ENCODE assay signal across 8 cellular contexts in genomic region chr18:79405019-79405780, GRCh38. TPM values are rescaled to one million over a fixed set of nuclear protein-coding genes. Genes with fewer than 3 reads are reported as not detected.
A peak's percentile ranks its signal among the peaks of the same experiment; 100 is the strongest.
DNase-seq lines count a peak whose midpoint lies in the region; ATAC-seq lines count a peak whose summit lies in the region.

No MANE protein-coding gene starts in this region.

- H3K4me1 ChIP-seq in right cardiac atrium (ENCODE audit: control insufficient read depth, insufficient read depth, low read length): peaks cover 6% of the 10 kb centered on the region

- ATAC-seq in right cardiac atrium (no peak), left colon (no peak), GM21737 (IDR thresholded peaks at IDR 0.05; ENCODE audit: unreplicated experiment) (no peak), HG02973 (IDR thresholded peaks at IDR 0.05; ENCODE audit: unreplicated experiment) (no peak)
- ATAC-seq in stimulated activated naive CD8-positive, alpha-beta T cell treated with anti-CD3 and anti-CD28 coated beads, Interleukin-15, amount 100 ng/mL, for 72 hours: no peak

- H3K4me3 Mint-ChIP-seq in activated CD4-positive, alpha-beta memory T cell treated with anti-CD3 and anti-CD28 coated beads for 36 hours: peak overlapping the region; percentile 87
- peak overlapping the region; percentile 70 to 94 for H3K4me3 Mint-ChIP-seq in stimulated activated naive CD8-positive, alpha-beta T cell treated with anti-CD3 and anti-CD28 coated beads, Interleukin-15, amount 100 ng/mL, for 72 hours

- CTCF ChIA-PET in activated CD4-positive, alpha-beta memory T cell treated with anti-CD3 and anti-CD28 coated beads for 36 hours (lab: Charles Lee): interaction anchor here (0.7 to 2.5 kb wide), 11 partner anchors 9 to 126 kb away, joined by 3 to 12 read pairs (median 4); no protein-coding TSS in a partner anchor

- POLR2A ChIA-PET in activated CD4-positive, alpha-beta memory T cell treated with anti-CD3 and anti-CD28 coated beads for 36 hours (lab: Charles Lee): interaction anchor here (1.1 to 2.6 kb wide), 6 partner anchors 9 to 118 kb away, joined by 3 to 23 read pairs (median 10); partner anchors contain the start of gene NFATC1

- peak overlapping the region; percentile 94 for H3K27ac Mint-ChIP-seq in activated CD4-positive, alpha-beta memory T cell treated with anti-CD3 and anti-CD28 coated beads for 36 hours
- peak overlapping the region; percentile 51 to 92 for H3K27ac Mint-ChIP-seq in stimulated activated naive CD8-positive, alpha-beta T cell treated with anti-CD3 and anti-CD28 coated beads, Interleukin-15, amount 100 ng/mL, for 72 hours

- no peaks in the 10 kb centered on the region for H3K27me3 ChIP-seq in right cardiac atrium (ENCODE audit: control insufficient read depth, insufficient read depth)

- H3K27me3 Mint-ChIP-seq in activated CD4-positive, alpha-beta memory T cell treated with anti-CD3 and anti-CD28 coated beads for 36 hours: no peaks in the 10 kb centered on the region
- H3K27me3 Mint-ChIP-seq in stimulated activated naive CD8-positive, alpha-beta T cell treated with anti-CD3 and anti-CD28 coated beads, Interleukin-15, amount 100 ng/mL, for 72 hours: no peaks in the 10 kb centered on the region

- no peaks in the 10 kb centered on the region for H3K9me3 ChIP-seq in right cardiac atrium (ENCODE audit: control insufficient read depth, low read length)

- peaks cover 54% of the 10 kb centered on the region for H3K36me3 Mint-ChIP-seq in activated CD4-positive, alpha-beta memory T cell treated with anti-CD3 and anti-CD28 coated beads for 36 hours

- intact Hi-C loops in activated CD4-positive, alpha-beta memory T cell treated with anti-CD3 and anti-CD28 coated beads for 36 hours (cut with micrococcal nuclease): loop anchor here (1.0 to 10.0 kb wide), 4 partner anchors 10 to 560 kb away; partner anchors contain the start of genes ATP9B, CTDP1, HSBP1L1 and NFATC1
- intact Hi-C loops in right cardiac atrium (cut with DNase I): loop anchor here in 1 of 4 donors (5.0 kb wide), 1 partner anchor 47 kb away; no protein-coding TSS in a partner anchor
- intact Hi-C loops in left colon (cut with DNase I, micrococcal nuclease): no loop called here

- DNase-seq in NCI-H1105 (lab: John Stamatoyannopoulos, UW): peak; percentile 1
- DNase-seq in activated CD4-positive, alpha-beta memory T cell treated with anti-CD3 and anti-CD28 coated beads for 36 hours: peak; percentile 92
- peak in 2 of 3 donors; percentile 40 to 57 for DNase-seq in right cardiac atrium
- peak in 1 of 2 donors; percentile 62 for DNase-seq in stimulated activated naive CD8-positive, alpha-beta T cell treated with anti-CD3 and anti-CD28 coated beads, Interleukin-15, amount 100 ng/mL, for 72 hours
- DNase-seq in left colon: no peak
- DNase-seq in DMS153 treated with DMSO at 0.1 percent for 48 hours (lab: John Stamatoyannopoulos, UW; ENCODE audit: unreplicated experiment): no peak

- no peak overlapping the region for H3K4me3 ChIP-seq in right cardiac atrium (ENCODE audit: low read length)

- WGBS in right cardiac atrium: 83% methylated on average over 23 of the region's 23 CpGs

- peaks cover 57% of the 10 kb centered on the region for H3K4me1 Mint-ChIP-seq in activated CD4-positive, alpha-beta memory T cell treated with anti-CD3 and anti-CD28 coated beads for 36 hours (ENCODE audit: low read depth)
- H3K4me1 Mint-ChIP-seq in stimulated activated naive CD8-positive, alpha-beta T cell treated with anti-CD3 and anti-CD28 coated beads, Interleukin-15, amount 100 ng/mL, for 72 hours: peaks cover 73% of the 10 kb centered on the region

- no peak overlapping the region for H3K27ac ChIP-seq in right cardiac atrium (ENCODE audit: low read length)

- H3K9me3 Mint-ChIP-seq in activated CD4-positive, alpha-beta memory T cell treated with anti-CD3 and anti-CD28 coated beads for 36 hours: no peaks in the 10 kb centered on the region
- H3K9me3 Mint-ChIP-seq in stimulated activated naive CD8-positive, alpha-beta T cell treated with anti-CD3 and anti-CD28 coated beads, Interleukin-15, amount 100 ng/mL, for 72 hours: no peaks in the 10 kb centered on the region

RNA-seq across cellular contexts. Expression of gene NFATC1, which starts 9.5 kb away (rescaled TPM):
- total RNA-seq in activated CD4-positive, alpha-beta memory T cell treated with anti-CD3 and anti-CD28 coated beads for 36 hours: 10 to 100 TPM; 83.7 to 85.4 TPM
- total RNA-seq in right cardiac atrium (10 to 100 TPM; 20.1 to 25.3 (median 20.8) TPM), left colon (1 to 10 TPM; 2.9 to 4.4 TPM)
- 14.7 TPM for polyA plus RNA-seq in right cardiac atrium

Comparison
In these comparisons a context has a peak if more than half of its experiments do, and no peak if none do; other contexts are left out.
1. DNase-seq: peak in NCI-H1105 (single experiment), activated CD4-positive, alpha-beta memory T cell treated with anti-CD3 and anti-CD28 coated beads for 36 hours (single experiment) and right cardiac atrium (2 of 3); none in left colon (0 of 2) and DMS153 treated with DMSO at 0.1 percent for 48 hours (single experiment).